Comparison of ENCODE assay signal across 9 cellular contexts in genomic region chr5:114362977-114363721, GRCh38. TPM values are rescaled to one million over a fixed set of nuclear protein-coding genes. Genes with fewer than 3 reads are reported as not detected.
DNase-seq lines count a peak whose midpoint lies in the region; ATAC-seq and TF ChIP-seq lines count a peak whose summit lies in the region.
"Had no signal": no experiment of that assay in that cellular context is flagged by ENCODE, and none has a peak within 500 bp of the region (broad histone marks: within the 10 kb centered on the region; RNA-seq: fewer than 3 reads in every experiment).

No MANE protein-coding gene starts in this region.

- TF ChIP-seq RAD21 in neural cell (conservative IDR thresholded peaks at IDR 0.05) = no peak

- no peaks in the 10 kb centered on the region for H3K9me3 Mint-ChIP-seq in endothelial cell (ENCODE audit: unreplicated experiment)

- no peaks in the 10 kb centered on the region for H3K36me3 ChIP-seq in neural cell (ENCODE audit: insufficient read depth, low read length)

- no peaks in the 10 kb centered on the region for H4K20me1 ChIP-seq in neural cell (ENCODE audit: insufficient read depth)

- no peaks in the 10 kb centered on the region for H3F3A ChIP-seq in neural cell (ENCODE audit: insufficient read depth, low read length, poor library complexity, severe bottlenecking)

- H3K9me2 ChIP-seq in neural cell (ENCODE audit: insufficient read depth, low read length) = no peaks in the 10 kb centered on the region

- peaks cover 5% of the 10 kb centered on the region for H3K27me3 Mint-ChIP-seq in endothelial cell (ENCODE audit: unreplicated experiment)

- DNase-seq in DMS53 (lab: John Stamatoyannopoulos, UW) (peak; percentile 78), LNCaP clone FGC (ENCODE audit: low read depth) (no peak), endothelial cell (ENCODE audit: low spot score) (peak; percentile 30), erythroblast (lab: John Stamatoyannopoulos, UW) (no peak)
- DNase-seq: NCI-H1417 treated with DMSO at 0.1 percent for 48 hours had no signal

- H3K79me2 ChIP-seq in neural cell (replicated peaks; ENCODE audit: insufficient read depth, low read length) = no peaks in the 10 kb centered on the region

- peak overlapping the region; percentile 99 for H3K4me3 Mint-ChIP-seq in endothelial cell (ENCODE audit: unreplicated experiment)

- no peak overlapping the region for H3K27ac ChIP-seq in neural cell (ENCODE audit: low read length)

- TF ChIP-seq CTCF in LNCaP clone FGC (IDR thresholded peaks at IDR 0.05; ENCODE audit: control insufficient read depth, extremely low read depth, insufficient read depth) (no peak), endothelial cell (IDR thresholded peaks at IDR 0.05; ENCODE audit: unreplicated experiment) (no peak), neural cell (IDR thresholded peaks at IDR 0.05; ENCODE audit: poor library complexity, severe bottlenecking) (no peak)

- H3K9ac ChIP-seq in neural cell (ENCODE audit: low read length) = peak overlapping the region; percentile 77

- no peaks in the 10 kb centered on the region for H3K36me3 Mint-ChIP-seq in endothelial cell (ENCODE audit: low read depth, unreplicated experiment)

- TF ChIP-seq POLR2A in erythroblast (IDR thresholded peaks at IDR 0.05; ENCODE audit: low read length) = no peak

- no peak overlapping the region for H3K27ac Mint-ChIP-seq in endothelial cell (ENCODE audit: unreplicated experiment)

- H3K27me3 ChIP-seq in neural cell (ENCODE audit: insufficient read depth, low read depth, low read length) = peaks cover 47% of the 10 kb centered on the region

- ATAC-seq in GM21526 (IDR thresholded peaks at IDR 0.05; ENCODE audit: low FRiP score, unreplicated experiment) = no peak
- no peak for ATAC-seq in GM19351 (IDR thresholded peaks at IDR 0.05; ENCODE audit: unreplicated experiment)
- ATAC-seq in HG03108 (IDR thresholded peaks at IDR 0.05; ENCODE audit: unreplicated experiment) = no peak

- no peak for TF ChIP-seq EP300 in neural cell (conservative IDR thresholded peaks at IDR 0.05; ENCODE audit: poor library complexity, severe bottlenecking)

- H3K4me1 Mint-ChIP-seq in endothelial cell (ENCODE audit: unreplicated experiment) = peaks cover 8% of the 10 kb centered on the region

- H2AFZ ChIP-seq in neural cell (ENCODE audit: low read depth, low read length) = peak overlapping the region; percentile 54

- peak overlapping the region; percentile 66 for H3K4me2 ChIP-seq in neural cell (ENCODE audit: low read length)

- H3K4me3 ChIP-seq in LNCaP clone FGC (ENCODE audit: low read depth, low read length) = peak overlapping the region; percentile 93
- H3K4me3 ChIP-seq in neural cell (ENCODE audit: low read length) = peak overlapping the region; percentile 94

- no peaks in the 10 kb centered on the region for H3K9me3 ChIP-seq in neural cell (ENCODE audit: low read length)

TF ChIP-seq in neural cell, 6 proteins besides CTCF, POLR2A, EP300 and RAD21:
- TF ChIP-seq SMC3 (conservative IDR thresholded peaks at IDR 0.05; ENCODE audit: poor library complexity) = no peak
- TF ChIP-seq EZH2 (IDR thresholded peaks at IDR 0.05; ENCODE audit: borderline replicate concordance, insufficient read depth, low read length, poor library complexity, severe bottlenecking) = no peak
- TF ChIP-seq MXI1 (conservative IDR thresholded peaks at IDR 0.05; ENCODE audit: poor library complexity, severe bottlenecking) = no peak
- peak; percentile 9 for TF ChIP-seq POLR2AphosphoS5 (IDR thresholded peaks at IDR 0.05)
- TF ChIP-seq TAF1 (IDR thresholded peaks at IDR 0.05; ENCODE audit: low read depth) = peak; percentile 36
- no peak for TF ChIP-seq REST (IDR thresholded peaks at IDR 0.05; ENCODE audit: borderline replicate concordance)

RNA-seq across cellular contexts. Expression of gene KCNN2, which starts 1.3 kb away (rescaled TPM):
- total RNA-seq in endothelial cell (ENCODE audit: unreplicated experiment) = 2.4 TPM
- polyA plus RNA-seq in neural cell = 1.0 and 1.6 TPM in 2 replicates
- 2.3 and 4.4 TPM in 2 replicates for polyA minus RNA-seq in neural cell

Comparison
In these comparisons a context has a peak if more than half of its experiments do, and no peak if none do; other contexts are left out.
1. DNase-seq: peak in DMS53 (single experiment) and endothelial cell (single experiment); none in LNCaP clone FGC (single experiment) and erythroblast (0 of 2).